In the genomic region with DNA sequence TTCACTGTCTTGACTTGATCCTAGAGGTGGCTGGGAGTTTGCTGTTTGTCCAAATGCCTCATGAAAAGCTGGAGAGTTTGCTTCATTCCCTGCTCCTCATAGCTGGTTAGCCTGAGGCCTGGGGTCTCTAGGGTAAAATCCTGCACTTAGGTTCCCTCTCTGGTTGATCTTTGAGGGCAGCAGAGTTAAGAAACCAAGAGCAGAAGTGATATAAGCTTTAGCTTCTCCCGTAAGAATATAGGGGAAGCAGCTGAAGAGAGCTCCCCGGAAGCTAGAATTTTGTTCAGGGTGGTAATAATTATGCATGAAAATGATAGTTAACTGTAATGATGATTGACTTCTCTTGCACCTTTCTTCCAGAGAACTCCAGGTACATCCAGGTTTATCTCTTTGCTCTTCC, we compare ENCODE assay signal across 8 cellular contexts. TPM values are rescaled to one million over a fixed set of nuclear protein-coding genes. Genes with fewer than 3 reads are reported as not detected.
DNase-seq lines count a peak whose midpoint lies in the region; ATAC-seq and TF ChIP-seq lines count a peak whose summit lies in the region.

No MANE protein-coding gene starts in this region.

- H3K9me3 Mint-ChIP-seq in activated CD4-positive, alpha-beta T cell treated with anti-CD3 and anti-CD28 coated beads, Interleukin-2, amount 10 ng/mL, durations not matched to agents 24 days and 14 days: no peaks in the 10 kb centered on the region
- no peaks in the 10 kb centered on the region for H3K9me3 Mint-ChIP-seq in activated T-helper 1 cell treated with anti-CD3 and anti-CD28 coated beads, Interleukin-12 subunit alpha, Interleukin-12 subunit beta, Interleukin-2, Interleukin-4 antibody, amounts not matched to agents 30 ng/mL and 10 ng/mL and 1 ng/mL, durations not matched to agents 14 hours and 24 hours and 36 hours

- no peaks in the 10 kb centered on the region for H3K27me3 ChIP-seq in thoracic aorta (replicated peaks; ENCODE audit: insufficient read depth)

- no peaks in the 10 kb centered on the region for H3K27me3 Mint-ChIP-seq in activated CD4-positive, alpha-beta T cell treated with anti-CD3 and anti-CD28 coated beads, Interleukin-2, amount 10 ng/mL, durations not matched to agents 24 days and 14 days
- H3K27me3 Mint-ChIP-seq in activated T-helper 1 cell treated with anti-CD3 and anti-CD28 coated beads, Interleukin-12 subunit alpha, Interleukin-12 subunit beta, Interleukin-2, Interleukin-4 antibody, amounts not matched to agents 30 ng/mL and 10 ng/mL and 1 ng/mL, durations not matched to agents 14 hours and 24 hours and 36 hours (ENCODE audit: insufficient read depth): no peaks in the 10 kb centered on the region

- peaks cover 5% of the 10 kb centered on the region for H3K36me3 ChIP-seq in thoracic aorta

- no peak for ATAC-seq in thoracic aorta (ENCODE audit: insufficient number of reproducible peaks, low FRiP score, low read depth)
- no peak for ATAC-seq in GM21717 (IDR thresholded peaks at IDR 0.05; ENCODE audit: unreplicated experiment)

- H3K4me3 ChIP-seq in iPS-18c (ENCODE audit: insufficient read depth, low read depth, low read length) (peak overlapping the region; percentile 56), thoracic aorta (peak overlapping the region; percentile 89)

- DNase-seq in activated CD4-positive, alpha-beta T cell treated with anti-CD3 and anti-CD28 coated beads, Interleukin-2, amount 10 ng/mL, durations not matched to agents 24 days and 14 days: no peak
- no peak for DNase-seq in activated CD4-positive, alpha-beta T cell treated with anti-CD3 and anti-CD28 coated beads for 4 hours
- no peak for DNase-seq in activated T-helper 1 cell treated with anti-CD3 and anti-CD28 coated beads, Interleukin-12 subunit alpha, Interleukin-12 subunit beta, Interleukin-2, Interleukin-4 antibody, amounts not matched to agents 30 ng/mL and 10 ng/mL and 1 ng/mL, durations not matched to agents 14 hours and 24 hours and 36 hours (ENCODE audit: low spot score)
- DNase-seq in thoracic aorta (ENCODE audit: low spot score) (no peak), NCI-H774 (lab: John Stamatoyannopoulos, UW) (no peak)
- no peak for DNase-seq in NK-92 treated with Interleukin-12 subunit alpha and Interleukin-12 subunit beta, amount 100 ng/mL, for 24 hours (lab: John Stamatoyannopoulos, UW)

- intact Hi-C loops in activated CD4-positive, alpha-beta T cell treated with anti-CD3 and anti-CD28 coated beads, Interleukin-2, amount 10 ng/mL, durations not matched to agents 24 days and 14 days (cut with micrococcal nuclease): loop anchor here (2.0 to 10.0 kb wide), 5 partner anchors 161 to 1065 kb away; a partner anchor contains a TSS
- intact Hi-C loops in activated T-helper 1 cell treated with anti-CD3 and anti-CD28 coated beads, Interleukin-12 subunit alpha, Interleukin-12 subunit beta, Interleukin-2, Interleukin-4 antibody, amounts not matched to agents 30 ng/mL and 10 ng/mL and 1 ng/mL, durations not matched to agents 14 hours and 24 hours and 36 hours (cut with micrococcal nuclease): loop anchor here (1.0 to 10.0 kb wide), 4 partner anchors 8 to 855 kb away; a partner anchor contains a TSS

- peaks cover 10 to 18% of the 10 kb centered on the region in 2 donors for H3K4me1 ChIP-seq in thoracic aorta (ENCODE audit: control insufficient read depth in 1 of 2, low read depth in 2 of 2)

- no peak for TF ChIP-seq CTCF in thoracic aorta (IDR thresholded peaks at IDR 0.05)

- H3K36me3 Mint-ChIP-seq in activated CD4-positive, alpha-beta T cell treated with anti-CD3 and anti-CD28 coated beads, Interleukin-2, amount 10 ng/mL, durations not matched to agents 24 days and 14 days (ENCODE audit: low read depth): peaks cover 27% of the 10 kb centered on the region
- H3K36me3 Mint-ChIP-seq in activated T-helper 1 cell treated with anti-CD3 and anti-CD28 coated beads, Interleukin-12 subunit alpha, Interleukin-12 subunit beta, Interleukin-2, Interleukin-4 antibody, amounts not matched to agents 30 ng/mL and 10 ng/mL and 1 ng/mL, durations not matched to agents 14 hours and 24 hours and 36 hours (ENCODE audit: low read depth): peaks cover 30% of the 10 kb centered on the region

- peak overlapping the region; percentile 91 for H3K27ac Mint-ChIP-seq in activated CD4-positive, alpha-beta T cell treated with anti-CD3 and anti-CD28 coated beads, Interleukin-2, amount 10 ng/mL, durations not matched to agents 24 days and 14 days
- peak overlapping the region; percentile 93 for H3K27ac Mint-ChIP-seq in activated T-helper 1 cell treated with anti-CD3 and anti-CD28 coated beads, Interleukin-12 subunit alpha, Interleukin-12 subunit beta, Interleukin-2, Interleukin-4 antibody, amounts not matched to agents 30 ng/mL and 10 ng/mL and 1 ng/mL, durations not matched to agents 14 hours and 24 hours and 36 hours

- H3K4me1 Mint-ChIP-seq in activated CD4-positive, alpha-beta T cell treated with anti-CD3 and anti-CD28 coated beads, Interleukin-2, amount 10 ng/mL, durations not matched to agents 24 days and 14 days: peaks cover 42% of the 10 kb centered on the region
- H3K4me1 Mint-ChIP-seq in activated T-helper 1 cell treated with anti-CD3 and anti-CD28 coated beads, Interleukin-12 subunit alpha, Interleukin-12 subunit beta, Interleukin-2, Interleukin-4 antibody, amounts not matched to agents 30 ng/mL and 10 ng/mL and 1 ng/mL, durations not matched to agents 14 hours and 24 hours and 36 hours (ENCODE audit: low read depth): peaks cover 49% of the 10 kb centered on the region

- H3K27ac ChIP-seq in thoracic aorta: peak overlapping the region; percentile 88 to 97

- H3K9me3 ChIP-seq in iPS-18c (ENCODE audit: control insufficient read depth, insufficient read depth, low read length) (no peaks in the 10 kb centered on the region), thoracic aorta (no peaks in the 10 kb centered on the region)

- peak overlapping the region; percentile 80 for H3K4me3 Mint-ChIP-seq in activated CD4-positive, alpha-beta T cell treated with anti-CD3 and anti-CD28 coated beads, Interleukin-2, amount 10 ng/mL, durations not matched to agents 24 days and 14 days
- peak overlapping the region; percentile 94 for H3K4me3 Mint-ChIP-seq in activated T-helper 1 cell treated with anti-CD3 and anti-CD28 coated beads, Interleukin-12 subunit alpha, Interleukin-12 subunit beta, Interleukin-2, Interleukin-4 antibody, amounts not matched to agents 30 ng/mL and 10 ng/mL and 1 ng/mL, durations not matched to agents 14 hours and 24 hours and 36 hours

RNA-seq across cellular contexts. Expression of a gene that starts 1.4 kb away (rescaled TPM):
- total RNA-seq in activated CD4-positive, alpha-beta T cell treated with anti-CD3 and anti-CD28 coated beads, Interleukin-2, amount 10 ng/mL, durations not matched to agents 24 days and 14 days: 24.1 and 27.1 TPM in 2 replicates
- 27.0 and 29.2 TPM in 2 replicates for total RNA-seq in activated T-helper 1 cell treated with anti-CD3 and anti-CD28 coated beads, Interleukin-12 subunit alpha, Interleukin-12 subunit beta, Interleukin-2, Interleukin-4 antibody, amounts not matched to agents 30 ng/mL and 10 ng/mL and 1 ng/mL, durations not matched to agents 14 hours and 24 hours and 36 hours
- 10 to 100 TPM; 22.6 to 24.9 TPM for total RNA-seq in thoracic aorta

RNA-seq across cellular contexts. Expression of a gene that starts 7.9 kb away (rescaled TPM):
- 6.7 and 7.9 TPM in 2 replicates for total RNA-seq in activated CD4-positive, alpha-beta T cell treated with anti-CD3 and anti-CD28 coated beads, Interleukin-2, amount 10 ng/mL, durations not matched to agents 24 days and 14 days
- 5.3 and 5.6 TPM in 2 replicates for total RNA-seq in activated T-helper 1 cell treated with anti-CD3 and anti-CD28 coated beads, Interleukin-12 subunit alpha, Interleukin-12 subunit beta, Interleukin-2, Interleukin-4 antibody, amounts not matched to agents 30 ng/mL and 10 ng/mL and 1 ng/mL, durations not matched to agents 14 hours and 24 hours and 36 hours
- not detected for total RNA-seq in thoracic aorta

RNA-seq across cellular contexts. Expression of a gene that starts 13.0 kb away (rescaled TPM):
- total RNA-seq in activated CD4-positive, alpha-beta T cell treated with anti-CD3 and anti-CD28 coated beads, Interleukin-2, amount 10 ng/mL, durations not matched to agents 24 days and 14 days: 48.7 and 52.7 TPM in 2 replicates
- 55.0 and 59.3 TPM in 2 replicates for total RNA-seq in activated T-helper 1 cell treated with anti-CD3 and anti-CD28 coated beads, Interleukin-12 subunit alpha, Interleukin-12 subunit beta, Interleukin-2, Interleukin-4 antibody, amounts not matched to agents 30 ng/mL and 10 ng/mL and 1 ng/mL, durations not matched to agents 14 hours and 24 hours and 36 hours
- total RNA-seq in thoracic aorta: 10 to 100 TPM; 50.1 to 86.2 TPM
